ENCODE assay signal across 35 cellular contexts in genomic region chr20:44709380-44709779, GRCh38. TPM values are rescaled to one million over a fixed set of nuclear protein-coding genes. Genes with fewer than 3 reads are reported as not detected.
"Had no signal": no experiment of that assay in that cellular context is flagged by ENCODE, and none has a peak within 500 bp of the region (broad histone marks: within the 10 kb centered on the region; RNA-seq: fewer than 3 reads in every experiment).

No MANE protein-coding gene starts in this region.

- H3K36me3 ChIP-seq: brain microvascular endothelial cell had no signal

- FAIRE-seq: RCC 7860 had no signal

- H3K4me2 ChIP-seq: KMS-11 had no signal

- ATAC-seq: activated T-cell treated with anti-CD3 and anti-CD28 coated beads, Interleukin-2, amount 50 U/mL, for 4 hours; PC-3 had no signal

- H3K27ac ChIP-seq: brain microvascular endothelial cell, KMS-11, RWPE1 had no signal

- H3K9ac ChIP-seq: KMS-11 had no signal

- DNase-seq: activated B cell treated with CpG ODN at 0.5 μM for 24 hours; activated CD4-positive, alpha-beta memory T cell treated with anti-CD3 and anti-CD28 coated beads for 36 hours; activated CD4-positive, alpha-beta T cell treated with anti-CD3 and anti-CD28 coated beads for 4 hours; activated CD4-positive, alpha-beta T cell treated with anti-CD3 and anti-CD28 coated beads, Interleukin-2, amount 50 U/mL, for 1 hour; activated CD4-positive, CD25-positive, alpha-beta regulatory T cell treated with anti-CD3 and anti-CD28 coated beads, Interleukin-2, amount 50 U/mL, for 72 hours; activated CD8-positive, alpha-beta memory T cell treated with anti-CD3 and anti-CD28 coated beads, Interleukin-2, amount 50 U/mL, for 4 hours; activated gamma-delta T cell treated with Interleukin-2 at 50 U/mL for 16 hours; activated naive CD4-positive, alpha-beta T cell treated with anti-CD3 and anti-CD28 coated beads, Interleukin-2, amount 50 U/mL, for 16 hours; activated naive CD8-positive, alpha-beta T cell treated with anti-CD3 and anti-CD28 coated beads for 36 hours; activated T-cell treated with anti-CD3 and anti-CD28 coated beads for 4 hours; activated T-cell treated with anti-CD3 and anti-CD28 coated beads, Interleukin-2, amount 50 U/mL, for 4 hours; amniotic stem cell; aorta; brain microvascular endothelial cell; NCI-H1092 treated with DMSO at 0.1 percent for 48 hours; NCI-H1417; NCI-H146; NCI-H187; NCI-H2029 treated with DMSO at 0.1 percent for 48 hours; NCI-H2107; NCI-H2171; NCI-H510A; NCI-H526; NCI-H748 treated with DMSO at 0.1 percent for 48 hours; NK-92 treated with Interleukin-12 subunit alpha and Interleukin-12 subunit beta, amount 100 ng/mL, for 24 hours; PC-3; Right ventricle myocardium superior; T1000 had no signal

RNA-seq across cellular contexts. Expression of gene CCN5, which starts 5.8 kb away (rescaled TPM):
- total RNA-seq: activated B cell treated with CpG ODN at 0.5 μM for 24 hours; activated CD4-positive, alpha-beta memory T cell treated with anti-CD3 and anti-CD28 coated beads for 36 hours; activated naive CD8-positive, alpha-beta T cell treated with anti-CD3 and anti-CD28 coated beads for 36 hours; activated T-helper 1 cell treated with anti-CD3 and anti-CD28 coated beads, Interleukin-12 subunit alpha, Interleukin-12 subunit beta, Interleukin-2, Interleukin-4 antibody, amounts not matched to agents 30 ng/mL and 10 ng/mL and 1 ng/mL, durations not matched to agents 14 hours and 24 hours and 36 hours; T-helper 1 cell treated with Interleukin-12 subunit alpha and Interleukin-12 subunit beta and Interleukin-4 antibody, amounts not matched to agents 30 ng/mL and 1 ng/mL, for 36 hours; T-helper 2 cell treated with Interferon-gamma antibody and Interleukin-4, amounts not matched to agents 100 ng/mL and 5 ng/mL, for 36 hours had no signal

RNA-seq across cellular contexts. Expression of gene KCNK15, which starts 36.3 kb away (rescaled TPM):
- total RNA-seq: M059J; T-helper 2 cell treated with Interferon-gamma antibody and Interleukin-4, amounts not matched to agents 100 ng/mL and 5 ng/mL, for 36 hours had no signal
